In genomic region chr11:118314985-118315384, GRCh38 we compare ENCODE assay signal across 10 cellular contexts. TPM values are rescaled to one million over a fixed set of nuclear protein-coding genes. Genes with fewer than 3 reads are reported as not detected.
DNase-seq lines count a peak whose midpoint lies in the region; ATAC-seq and TF ChIP-seq lines count a peak whose summit lies in the region.
"Had no signal": no experiment of that assay in that cellular context is flagged by ENCODE, and none has a peak within 500 bp of the region (broad histone marks: within the 10 kb centered on the region; RNA-seq: fewer than 3 reads in every experiment).

No MANE protein-coding gene starts in this region.

- no peaks in the 10 kb centered on the region for H3K27me3 Mint-ChIP-seq in activated CD4-positive, alpha-beta T cell treated with anti-CD3 and anti-CD28 coated beads for 36 hours

- peaks cover 88% of the 10 kb centered on the region for H3K4me1 Mint-ChIP-seq in activated CD4-positive, alpha-beta T cell treated with anti-CD3 and anti-CD28 coated beads for 36 hours

- peak overlapping the region; percentile 92 for H3K4me2 ChIP-seq in OCI-LY7 (ENCODE audit: low read length)
- H3K4me2 ChIP-seq in hepatocyte: peak overlapping the region; percentile 60
- H3K4me2 ChIP-seq in smooth muscle cell: peak overlapping the region; percentile 80

- no peaks in the 10 kb centered on the region for H3K79me2 ChIP-seq in OCI-LY7 (ENCODE audit: insufficient read depth, low read depth, low read length)
- no peaks in the 10 kb centered on the region for H3K79me2 ChIP-seq in hepatocyte
- H3K79me2 ChIP-seq in smooth muscle cell (ENCODE audit: low read depth): no peaks in the 10 kb centered on the region

- H3K27ac Mint-ChIP-seq in activated CD4-positive, alpha-beta T cell treated with anti-CD3 and anti-CD28 coated beads for 36 hours: peak overlapping the region; percentile 78

- H3K4me1 ChIP-seq in OCI-LY7 (ENCODE audit: insufficient read depth, low read length, poor library complexity, severe bottlenecking) (peaks cover 93% of the 10 kb centered on the region), hepatocyte (ENCODE audit: insufficient read depth) (peaks cover 23% of the 10 kb centered on the region), smooth muscle cell (ENCODE audit: low read depth) (peaks cover 17% of the 10 kb centered on the region)

- no peaks in the 10 kb centered on the region for H4K20me1 ChIP-seq in OCI-LY7 (ENCODE audit: insufficient read depth, low read length)
- H4K20me1 ChIP-seq in hepatocyte (ENCODE audit: insufficient read depth, poor library complexity, severe bottlenecking): no peaks in the 10 kb centered on the region
- no peaks in the 10 kb centered on the region for H4K20me1 ChIP-seq in smooth muscle cell (ENCODE audit: low read depth)

- no peak for DNase-seq in activated CD4-positive, alpha-beta T cell treated with anti-CD3 and anti-CD28 coated beads for 36 hours
- no peak for DNase-seq in activated CD4-positive, alpha-beta T cell treated with anti-CD3 and anti-CD28 coated beads, Interleukin-2, amount 50 U/mL, for 1 hour
- no peak for DNase-seq in OCI-LY7 (ENCODE audit: low spot score)
- no peak for DNase-seq in hepatocyte (ENCODE audit: low spot score)
- no peak for DNase-seq in smooth muscle cell (lab: John Stamatoyannopoulos, UW; ENCODE audit: unreplicated experiment)
- no peak for DNase-seq in GM20000 (ENCODE audit: low spot score)
- DNase-seq: sigmoid colon had no signal

- H3K9me2 ChIP-seq in OCI-LY7 (ENCODE audit: insufficient read depth, low read length) (no peaks in the 10 kb centered on the region), hepatocyte (replicated peaks; ENCODE audit: insufficient read depth) (no peaks in the 10 kb centered on the region)

- H3K27me3 ChIP-seq in hepatocyte (no peaks in the 10 kb centered on the region), smooth muscle cell (ENCODE audit: low read depth) (peaks cover 7% of the 10 kb centered on the region)

- CTCF ChIA-PET in activated CD4-positive, alpha-beta T cell treated with anti-CD3 and anti-CD28 coated beads for 36 hours (lab: Charles Lee): interaction anchor here (0.7 to 1.5 kb wide), 6 partner anchors 9 to 30 kb away, joined by 3 to 5 read pairs (median 4); partner anchors contain the start of genes CD3D, CD3E and CD3G
- CTCF ChIA-PET in OCI-LY7 (lab: Charles Lee; ENCODE audit: unreplicated experiment): interaction anchor here (1.8 kb wide), 1 partner anchor 19 kb away, joined by 5 read pairs; no protein-coding TSS in a partner anchor

- H3K4me3 Mint-ChIP-seq in activated CD4-positive, alpha-beta T cell treated with anti-CD3 and anti-CD28 coated beads for 36 hours: no peak overlapping the region

- H3K9ac ChIP-seq in smooth muscle cell (ENCODE audit: low read depth): no peak overlapping the region

- intact Hi-C loops in activated CD4-positive, alpha-beta T cell treated with anti-CD3 and anti-CD28 coated beads for 36 hours (cut with DNase I, micrococcal nuclease): no loop called here
- intact Hi-C loops in OCI-LY7 (cut with micrococcal nuclease; ENCODE audit: unreplicated experiment): no loop called here

- 46% methylated on average over 6 of the region's 6 CpGs for WGBS in hepatocyte (ENCODE audit: low lambda C conversion rate, missing lambda C conversion rate)
- WGBS in smooth muscle cell (ENCODE audit: low lambda C conversion rate): 71% methylated on average over 6 of the region's 6 CpGs

- H3K27ac ChIP-seq in OCI-LY7 (ENCODE audit: low read depth, low read length, poor library complexity, severe bottlenecking) (peak overlapping the region; percentile 99), hepatocyte (peak overlapping the region; percentile 95), smooth muscle cell (ENCODE audit: low read depth) (no peak overlapping the region)
- H3K27ac ChIP-seq: sigmoid colon had no signal

- H3K36me3 ChIP-seq in OCI-LY7 (ENCODE audit: insufficient read depth, low read length) (no peaks in the 10 kb centered on the region), hepatocyte (replicated peaks; ENCODE audit: insufficient read depth, low read depth) (no peaks in the 10 kb centered on the region), smooth muscle cell (ENCODE audit: low read depth) (no peaks in the 10 kb centered on the region)
- H3K36me3 ChIP-seq: sigmoid colon had no signal

- peaks cover 4% of the 10 kb centered on the region for H3K9me3 Mint-ChIP-seq in activated CD4-positive, alpha-beta T cell treated with anti-CD3 and anti-CD28 coated beads for 36 hours (ENCODE audit: low read depth)

- H2AFZ ChIP-seq in OCI-LY7 (ENCODE audit: low read length) (peak overlapping the region; percentile 43; the same call in 1 of the 2 replicates), hepatocyte (no peak overlapping the region), smooth muscle cell (ENCODE audit: low read depth) (no peak overlapping the region)

- H3K4me3 ChIP-seq in OCI-LY7 (ENCODE audit: low read depth, low read length, poor library complexity, severe bottlenecking) (peak overlapping the region; percentile 66), hepatocyte (no peak overlapping the region), smooth muscle cell (no peak overlapping the region)
- H3K4me3 ChIP-seq: sigmoid colon had no signal

- POLR2A ChIA-PET in activated CD4-positive, alpha-beta T cell treated with anti-CD3 and anti-CD28 coated beads for 36 hours (lab: Charles Lee): no interaction called here
- POLR2A ChIA-PET in OCI-LY7 (lab: Charles Lee): interaction anchor here (0.8 to 1.3 kb wide), 3 partner anchors 11 to 176 kb away, joined by 3 to 4 read pairs (median 3); no protein-coding TSS in a partner anchor

- H3K9me3 ChIP-seq in OCI-LY7 (ENCODE audit: low read length) (peaks cover 13% of the 10 kb centered on the region; the same call in 1 of the 2 replicates), hepatocyte (ENCODE audit: low read depth) (no peaks in the 10 kb centered on the region), smooth muscle cell (replicated peaks; ENCODE audit: low read depth) (no peaks in the 10 kb centered on the region)
- H3K9me3 ChIP-seq: sigmoid colon had no signal

- peaks cover 63% of the 10 kb centered on the region for H3K36me3 Mint-ChIP-seq in activated CD4-positive, alpha-beta T cell treated with anti-CD3 and anti-CD28 coated beads for 36 hours (ENCODE audit: low read depth)

- TSS peak; percentile 85 for BruUV-seq in OCI-LY7 (replicated peaks; lab: Mats Ljungman, UMichigan)

- TF ChIP-seq CTCF in OCI-LY7 (conservative IDR thresholded peaks at IDR 0.05; ENCODE audit: low read length): no peak
- no peak for TF ChIP-seq CTCF in hepatocyte (IDR thresholded peaks at IDR 0.05; ENCODE audit: poor library complexity)
- TF ChIP-seq CTCF in smooth muscle cell (IDR thresholded peaks at IDR 0.05; ENCODE audit: borderline replicate concordance, insufficient read depth, poor library complexity, severe bottlenecking): no peak
- no peak for TF ChIP-seq CTCF in GM20000 (IDR thresholded peaks at IDR 0.05; ENCODE audit: extremely low read depth, missing control alignments)

- no peaks in the 10 kb centered on the region for H3F3A ChIP-seq in smooth muscle cell (ENCODE audit: low read depth)

- no peak for ATAC-seq in activated CD4-positive, alpha-beta T cell treated with anti-CD3 and anti-CD28 coated beads for 36 hours
- ATAC-seq in GM18870 (IDR thresholded peaks at IDR 0.05; ENCODE audit: unreplicated experiment) (no peak), GM19351 (IDR thresholded peaks at IDR 0.05; ENCODE audit: unreplicated experiment) (no peak)

RNA-seq across cellular contexts. Expression of gene CD3E, which starts 10.5 kb away (rescaled TPM):
- 100 to 1,000 TPM; 400 to 530 TPM for total RNA-seq in activated CD4-positive, alpha-beta T cell treated with anti-CD3 and anti-CD28 coated beads for 36 hours
- total RNA-seq in OCI-LY7 (2014; rRNA removed; shearing (Covaris generic)): not detected in 2 replicates
- total RNA-seq in OCI-LY7 (2022): 1.7 and 2.0 TPM in 2 replicates
- not detected in 2 replicates for total RNA-seq in hepatocyte
- not detected in 2 replicates for polyA plus RNA-seq in hepatocyte
- not detected in 2 replicates for total RNA-seq in smooth muscle cell
- not detected in 2 replicates for polyA plus RNA-seq in smooth muscle cell
- total RNA-seq: chondrocyte had no signal

RNA-seq across cellular contexts. Expression of gene CD3D, which starts 27.5 kb away (rescaled TPM):
- 100 to 1,000 TPM; 305 to 331 TPM for total RNA-seq in activated CD4-positive, alpha-beta T cell treated with anti-CD3 and anti-CD28 coated beads for 36 hours
- not detected in 2 replicates for total RNA-seq in OCI-LY7 (2014; rRNA removed; shearing (Covaris generic))
- total RNA-seq in OCI-LY7 (2022): not detected in 2 replicates
- total RNA-seq in hepatocyte: 0.92 and 2.3 TPM in 2 replicates
- polyA plus RNA-seq in hepatocyte: 1.8 and 3.6 TPM in 2 replicates
- total RNA-seq in smooth muscle cell: not detected in 2 replicates
- not detected in 2 replicates for polyA plus RNA-seq in smooth muscle cell
- total RNA-seq: chondrocyte had no signal

RNA-seq across cellular contexts. Expression of gene CD3G, which starts 29.2 kb away (rescaled TPM):
- total RNA-seq in activated CD4-positive, alpha-beta T cell treated with anti-CD3 and anti-CD28 coated beads for 36 hours: 100 to 1,000 TPM; 141 to 146 TPM
- total RNA-seq in OCI-LY7 (2014; rRNA removed; shearing (Covaris generic)): not detected in 2 replicates
- total RNA-seq in OCI-LY7 (2022) (not detected in 2 replicates), hepatocyte (0.50 and 1.1 TPM in 2 replicates), smooth muscle cell (not detected in 2 replicates)
- polyA plus RNA-seq in hepatocyte (0.11 and 0.60 TPM in 2 replicates), smooth muscle cell (not detected in 2 replicates)
- total RNA-seq: chondrocyte had no signal

RNA-seq across cellular contexts. Expression of gene UBE4A, which starts 44.4 kb away (rescaled TPM):
- total RNA-seq in activated CD4-positive, alpha-beta T cell treated with anti-CD3 and anti-CD28 coated beads for 36 hours: 10 to 100 TPM; 44.2 to 50.7 TPM
- 24.1 and 28.0 TPM in 2 replicates for total RNA-seq in OCI-LY7 (2014; rRNA removed; shearing (Covaris generic))
- 37.7 and 38.4 TPM in 2 replicates for total RNA-seq in OCI-LY7 (2022)
- total RNA-seq in hepatocyte: 57.5 and 61.5 TPM in 2 replicates
- 19.7 and 22.4 TPM in 2 replicates for polyA plus RNA-seq in hepatocyte
- 52.4 and 62.1 TPM in 2 replicates for total RNA-seq in smooth muscle cell
- polyA plus RNA-seq in smooth muscle cell: 17.3 and 17.6 TPM in 2 replicates

RNA-seq across cellular contexts. Expression of gene MPZL2, which starts 50.9 kb away (rescaled TPM):
- 10 to 100 TPM; 26.7 to 30.1 TPM for total RNA-seq in activated CD4-positive, alpha-beta T cell treated with anti-CD3 and anti-CD28 coated beads for 36 hours
- not detected in 2 replicates for total RNA-seq in OCI-LY7 (2014; rRNA removed; shearing (Covaris generic))
- not detected in 2 replicates for total RNA-seq in OCI-LY7 (2022)
- 47.2 and 52.3 TPM in 2 replicates for total RNA-seq in hepatocyte
- 38.4 and 48.0 TPM in 2 replicates for polyA plus RNA-seq in hepatocyte
- total RNA-seq in smooth muscle cell: 40.0 and 53.9 TPM in 2 replicates
- polyA plus RNA-seq in smooth muscle cell: 5.5 and 21.6 TPM in 2 replicates
- total RNA-seq: chondrocyte had no signal

Comparison
In these comparisons a context has a peak if more than half of its experiments do, and no peak if none do; other contexts are left out.
1. RNA of gene CD3E, which starts 10.5 kb away (total RNA-seq): 400 to 530 TPM in activated CD4-positive, alpha-beta T cell treated with anti-CD3 and anti-CD28 coated beads for 36 hours; 1.7 to 2.0 TPM in OCI-LY7, not detected in hepatocyte and not detected in smooth muscle cell; every median in the first group is over 100 times any median in the second.
2. RNA of gene CD3D, which starts 27.5 kb away (total RNA-seq): 305 to 331 TPM in activated CD4-positive, alpha-beta T cell treated with anti-CD3 and anti-CD28 coated beads for 36 hours; 0.92 to 2.3 TPM in hepatocyte, not detected in OCI-LY7 and not detected in smooth muscle cell; every median in the first group is over 10 times any median in the second.
3. RNA of gene CD3G, which starts 29.2 kb away (total RNA-seq): 141 to 146 TPM in activated CD4-positive, alpha-beta T cell treated with anti-CD3 and anti-CD28 coated beads for 36 hours; 0.50 to 1.1 TPM in hepatocyte, not detected in OCI-LY7 and not detected in smooth muscle cell; every median in the first group is over 10 times any median in the second.
4. Peak in every context shown above with its lines, with median percentiles within 50 percentile points of each other: H3K4me2 ChIP-seq.